21 cellular contexts compared by ENCODE assay signal in genomic region chr2:132544045-132544630, GRCh38.
DNase-seq lines count a peak whose midpoint lies in the region; ATAC-seq, FAIRE-seq and TF ChIP-seq lines count a peak whose summit lies in the region.
"Had no signal": no experiment of that assay in that cellular context is flagged by ENCODE, and none has a peak within 500 bp of the region (broad histone marks: within the 10 kb centered on the region; RNA-seq: fewer than 3 reads in every experiment).

No MANE protein-coding gene starts in this region.

- no peak overlapping the region for H4K91ac ChIP-seq in IMR-90 (ENCODE audit: insufficient read depth, low read depth, low read length)

- no peaks in the 10 kb centered on the region; the same call in 1 of the 2 replicates for H3K4me1 ChIP-seq in IMR-90 (ENCODE audit: control insufficient read depth, insufficient read depth, low read length)
- H3K4me1 ChIP-seq: BE2C had no signal

- peaks cover 17% of the 10 kb centered on the region for H3K4me1 Mint-ChIP-seq in type B pancreatic cell (ENCODE audit: unreplicated experiment)
- H3K4me1 Mint-ChIP-seq: CD4-positive, CD25-positive, alpha-beta regulatory T cell had no signal

- BruUV-seq in IMR-90 (replicated peaks; lab: Mats Ljungman, UMichigan): no TSS peak

- H3K9ac ChIP-seq in IMR-90 (ENCODE audit: low read depth, low read length): no peak overlapping the region
- H3K9ac ChIP-seq: SK-N-SH had no signal

- H2AFZ ChIP-seq in IMR-90 (replicated peaks; ENCODE audit: low read length, poor library complexity): no peak overlapping the region

- CTCF ChIA-PET in IMR-90 (lab: Yijun Ruan, JAX): no interaction called here

- no peaks in the 10 kb centered on the region for H4K20me1 ChIP-seq in IMR-90 (ENCODE audit: insufficient read depth, low read length)

- H3K4ac ChIP-seq in IMR-90 (ENCODE audit: low read depth, low read length): peak overlapping the region; percentile 44

- H3K56ac ChIP-seq in IMR-90 (ENCODE audit: extremely low read depth, insufficient read depth, low read length): no peak overlapping the region

- DNase-seq in IMR-90 (no peak), bronchial epithelial cell (ENCODE audit: low read depth) (peak; percentile 23), islet precursor cell (peak; percentile 58), type B pancreatic cell (ENCODE audit: extremely low spot score, unreplicated experiment) (peak; percentile 55), NCI-H187 treated with DMSO at 0.1 percent for 48 hours (lab: John Stamatoyannopoulos, UW) (no peak)
- no peak for DNase-seq in activated CD4-positive, alpha-beta T cell treated with anti-CD3 and anti-CD28 coated beads, Interleukin-2, amount 50 U/mL, for 4 hours
- DNase-seq: BE2C; CD4-positive, CD25-positive, alpha-beta regulatory T cell; DMS79 treated with DMSO at 0.1 percent for 48 hours; GOT3; KG1; NCI-H1105; NCI-H146; NCI-H2029 treated with DMSO at 0.1 percent for 48 hours; NCI-H226; NCI-H510A treated with DMSO at 0.1 percent for 48 hours; NCI-H748 treated with DMSO at 0.1 percent for 48 hours; SIG-M5; SK-N-SH had no signal

- POLR2A ChIA-PET in IMR-90 (lab: Charles Lee; ENCODE audit: unreplicated experiment): no interaction called here

- FAIRE-seq in bronchial epithelial cell (lab: Jason Lieb, UNC): no peak
- FAIRE-seq: GM12891 had no signal

- H2BK15ac ChIP-seq in IMR-90 (ENCODE audit: low read depth, low read length): no peak overlapping the region

- no CpG with 5 or more reads among the region's 1 CpG for WGBS in IMR-90 (ENCODE audit: extremely low coverage in 2 of 2, insufficient read length in 1 of 2), 2 experiments

- TF ChIP-seq RAD21 in IMR-90 (IDR thresholded peaks at IDR 0.05; ENCODE audit: low read length): no peak

- intact Hi-C loops in IMR-90 (cut with micrococcal nuclease): no loop called here

- no peak overlapping the region for H4K8ac ChIP-seq in IMR-90 (ENCODE audit: low read depth in 2 of 2, low read length in 2 of 2)

- no peak for TF ChIP-seq CTCF in IMR-90 (conservative IDR thresholded peaks at IDR 0.05; ENCODE audit: low read depth, low read length)
- TF ChIP-seq CTCF in bronchial epithelial cell (IDR thresholded peaks at IDR 0.05; ENCODE audit: insufficient read depth, low read length, severe bottlenecking): no peak
- TF ChIP-seq CTCF in type B pancreatic cell (conservative IDR thresholded peaks at IDR 0.05): no peak

- H2AK9ac ChIP-seq in IMR-90 (replicated peaks; ENCODE audit: low read depth, low read length, poor library complexity): no peak overlapping the region

- H3K27ac ChIP-seq in IMR-90 (ENCODE audit: insufficient read depth, low read length): no peak overlapping the region

- H3K9me1 ChIP-seq in IMR-90 (ENCODE audit: insufficient read depth, low read length): no peaks in the 10 kb centered on the region

- H3K9me3 Mint-ChIP-seq in type B pancreatic cell: peaks cover 11% of the 10 kb centered on the region

- H3K4me2 ChIP-seq in IMR-90 (ENCODE audit: low read depth, low read length): no peak overlapping the region
- H3K4me2 ChIP-seq: SK-N-SH had no signal

- H2AK5ac ChIP-seq in IMR-90 (ENCODE audit: low read depth, low read length): no peak overlapping the region

- peaks cover 6% of the 10 kb centered on the region; the same call in 1 of the 2 replicates for H3K9me3 ChIP-seq in IMR-90 (ENCODE audit: control insufficient read depth, insufficient read depth, low read length)
- H3K9me3 ChIP-seq: BE2C, SK-N-SH had no signal

- H2BK120ac ChIP-seq in IMR-90 (ENCODE audit: low read depth, low read length): 0 out of 2 replicates have a peak overlapping the region, but pooled peaks have one; percentile 76

- H3K36me3 ChIP-seq in IMR-90 (ENCODE audit: control insufficient read depth, insufficient read depth, low read length): no peaks in the 10 kb centered on the region
- H3K36me3 ChIP-seq in bronchial epithelial cell (ENCODE audit: control insufficient read depth, insufficient read depth, low read length): peaks cover 1% of the 10 kb centered on the region
- H3K36me3 ChIP-seq: BE2C had no signal

- peak overlapping the region; percentile 82 for H3K27ac Mint-ChIP-seq in type B pancreatic cell
- H3K27ac Mint-ChIP-seq: CD4-positive, CD25-positive, alpha-beta regulatory T cell had no signal

- H3K4me3 Mint-ChIP-seq in type B pancreatic cell: peak overlapping the region; percentile 40
- H3K4me3 Mint-ChIP-seq: CD4-positive, CD25-positive, alpha-beta regulatory T cell had no signal

- no peaks in the 10 kb centered on the region for H3K27me3 Mint-ChIP-seq in type B pancreatic cell
- H3K27me3 Mint-ChIP-seq: CD4-positive, CD25-positive, alpha-beta regulatory T cell had no signal

- no peak overlapping the region for H2BK5ac ChIP-seq in IMR-90 (ENCODE audit: low read depth, low read length, poor library complexity, severe bottlenecking)

- H2BK20ac ChIP-seq in IMR-90 (ENCODE audit: low read depth, low read length): peak overlapping the region; percentile 87; the same call in 1 of the 2 replicates

- H3K14ac ChIP-seq in IMR-90 (replicated peaks; ENCODE audit: low read depth, low read length): no peak overlapping the region

- H3K36me3 Mint-ChIP-seq in type B pancreatic cell: no peaks in the 10 kb centered on the region
- H3K36me3 Mint-ChIP-seq: CD4-positive, CD25-positive, alpha-beta regulatory T cell had no signal

- H3K79me1 ChIP-seq in IMR-90 (ENCODE audit: low read depth in 1 of 2, low read length in 2 of 2): no peaks in the 10 kb centered on the region

- H3K23ac ChIP-seq in IMR-90 (ENCODE audit: low read depth, low read length): no peak overlapping the region

- dilution Hi-C loops in IMR-90 (cut with HindIII; ENCODE audit: low sequenced_read_pairs, unreplicated experiment): no loop called here

- no peak overlapping the region for H3K4me3 ChIP-seq in IMR-90 (ENCODE audit: insufficient read depth, low read depth, low read length)
- H3K4me3 ChIP-seq in bronchial epithelial cell (ENCODE audit: low read depth, low read length): no peak overlapping the region

- no peak for TF ChIP-seq POLR2A in IMR-90 (IDR thresholded peaks at IDR 0.05; ENCODE audit: low read depth, low read length)

- H3K18ac ChIP-seq in IMR-90 (ENCODE audit: low read depth, low read length): peak overlapping the region; percentile 12; the same call in 1 of the 2 replicates

- in situ Hi-C loops in IMR-90 (cut with MboI; ENCODE audit: low sequenced_read_pairs): loop anchor here (10.0 kb wide), 1 partner anchor 1021 kb away; the partner anchor contains the start of gene NCKAP5

- ATAC-seq in IMR-90 (ENCODE audit: low read depth) (no peak), GM18868 (IDR thresholded peaks at IDR 0.05; ENCODE audit: unreplicated experiment) (no peak)

- H4K5ac ChIP-seq in IMR-90 (ENCODE audit: low read depth, low read length): no peak overlapping the region; the same call in 1 of the 2 replicates

- H3K27me3 ChIP-seq in IMR-90 (ENCODE audit: control insufficient read depth, insufficient read depth, low read length): no peaks in the 10 kb centered on the region; the same call in 1 of the 2 replicates
- no peaks in the 10 kb centered on the region for H3K27me3 ChIP-seq in bronchial epithelial cell (ENCODE audit: control insufficient read depth, insufficient read depth, low read length)
- H3K27me3 ChIP-seq: BE2C had no signal

TF ChIP-seq in IMR-90, 13 proteins besides CTCF, POLR2A, EP300 and RAD21:
- no peak for TF ChIP-seq MXI1 (IDR thresholded peaks at IDR 0.05; ENCODE audit: borderline replicate concordance, low read depth, low read length)
- TF ChIP-seq ELK1 (IDR thresholded peaks at IDR 0.05; ENCODE audit: borderline replicate concordance, low read depth, low read length): no peak
- TF ChIP-seq CEBPB (IDR thresholded peaks at IDR 0.05; ENCODE audit: low read depth, low read length): no peak
- TF ChIP-seq FOS (IDR thresholded peaks at IDR 0.05; ENCODE audit: low read depth, low read length): no peak
- TF ChIP-seq RCOR1 (IDR thresholded peaks at IDR 0.05; ENCODE audit: insufficient replicate concordance, low read length): no peak
- no peak for TF ChIP-seq RFX5 (IDR thresholded peaks at IDR 0.05; ENCODE audit: low read depth, low read length)
TF ChIP-seq in IMR-90: peak in this region for 0.

Comparison
In these comparisons a context has a peak if more than half of its experiments do, and no peak if none do; other contexts are left out.
1. DNase-seq: peak in bronchial epithelial cell (single experiment), islet precursor cell (single experiment) and type B pancreatic cell (single experiment); none in IMR-90 (single experiment), NCI-H187 treated with DMSO at 0.1 percent for 48 hours (single experiment) and activated CD4-positive, alpha-beta T cell treated with anti-CD3 and anti-CD28 coated beads, Interleukin-2, amount 50 U/mL, for 4 hours (0 of 2).